In the genomic region with DNA sequence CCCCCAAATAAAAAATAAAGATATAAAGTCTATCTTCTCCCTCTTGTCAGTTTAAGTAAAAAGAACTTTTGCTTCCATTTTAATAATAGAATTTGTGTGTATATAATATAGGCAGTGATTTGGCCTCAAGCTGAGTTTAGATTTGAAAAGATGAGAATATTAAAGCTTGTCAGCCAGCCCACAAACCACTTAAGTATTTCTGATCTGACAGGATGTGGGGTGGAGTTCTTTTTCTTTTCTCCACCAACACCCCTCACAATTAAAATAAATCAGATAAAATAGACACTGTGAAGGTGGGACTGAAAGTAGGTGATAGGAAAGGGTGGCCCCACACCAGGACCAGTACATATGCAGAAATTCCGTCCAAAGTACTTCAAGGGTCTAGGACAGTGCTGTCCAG, we compare ENCODE assay signal across 17 cellular contexts.
"Had no signal": no experiment of that assay in that cellular context is flagged by ENCODE, and none has a peak within 500 bp of the region (broad histone marks: within the 10 kb centered on the region; RNA-seq: fewer than 3 reads in every experiment).

No MANE protein-coding gene starts in this region.

- H3K4me1 Mint-ChIP-seq: nephron; stimulated activated memory B cell treated with anti-CD40 and anti-IgM and Interleukin-4, amounts not matched to agents 10 μg/mL and 1 μg/mL and 100 μg/mL, for 72 hours had no signal

- H3K36me3 ChIP-seq: sigmoid colon, upper lobe of right lung had no signal

- H3K4me3 Mint-ChIP-seq: activated naive CD8-positive, alpha-beta T cell treated with anti-CD3 and anti-CD28 coated beads, Interleukin-2, amount 50 U/mL, for 24 hours; brain; nephron; stimulated activated memory B cell treated with anti-CD40 and anti-IgM and Interleukin-4, amounts not matched to agents 10 μg/mL and 1 μg/mL and 100 μg/mL, for 72 hours; WTC11 had no signal

- H3K27ac ChIP-seq: coronary artery, sigmoid colon, upper lobe of right lung had no signal

- H3K9me3 ChIP-seq: sigmoid colon, upper lobe of right lung had no signal

- H3K36me3 Mint-ChIP-seq: WTC11 had no signal

- H3K27me3 ChIP-seq: sigmoid colon, upper lobe of right lung had no signal

- H3K9me3 Mint-ChIP-seq: brain; nephron; stimulated activated memory B cell treated with anti-CD40 and anti-IgM and Interleukin-4, amounts not matched to agents 10 μg/mL and 1 μg/mL and 100 μg/mL, for 72 hours; WTC11 had no signal

- H3K27ac Mint-ChIP-seq: activated naive CD8-positive, alpha-beta T cell treated with anti-CD3 and anti-CD28 coated beads, Interleukin-2, amount 50 U/mL, for 24 hours; brain; nephron; stimulated activated memory B cell treated with anti-CD40 and anti-IgM and Interleukin-4, amounts not matched to agents 10 μg/mL and 1 μg/mL and 100 μg/mL, for 72 hours; WTC11 had no signal

- ATAC-seq: activated naive CD8-positive, alpha-beta T cell treated with anti-CD3 and anti-CD28 coated beads, Interleukin-2, amount 50 U/mL, for 24 hours; stimulated activated memory B cell treated with anti-CD40 and anti-IgM and Interleukin-4, amounts not matched to agents 10 μg/mL and 1 μg/mL and 100 μg/mL, for 72 hours; upper lobe of right lung; WTC11 had no signal

- DNase-seq: activated CD4-positive, alpha-beta T cell treated with anti-CD3 and anti-CD28 coated beads for 4 hours; activated naive CD8-positive, alpha-beta T cell treated with anti-CD3 and anti-CD28 coated beads, Interleukin-2, amount 50 U/mL, for 24 hours; anterior cingulate cortex; erythroblast; foreskin melanocyte; glutamatergic neuron; hippocampal formation; nucleus accumbens; sigmoid colon; stimulated activated CD4-positive, alpha-beta T cell treated with anti-CD3 and anti-CD28 coated beads, Interleukin-4, amount 100 ng/mL, for 24 hours; upper lobe of right lung had no signal

- H3K4me3 ChIP-seq: coronary artery, lung, sigmoid colon, upper lobe of right lung had no signal

- H3K27me3 Mint-ChIP-seq: activated naive CD8-positive, alpha-beta T cell treated with anti-CD3 and anti-CD28 coated beads, Interleukin-2, amount 50 U/mL, for 24 hours; brain; stimulated activated memory B cell treated with anti-CD40 and anti-IgM and Interleukin-4, amounts not matched to agents 10 μg/mL and 1 μg/mL and 100 μg/mL, for 72 hours had no signal
